In the genomic region with DNA sequence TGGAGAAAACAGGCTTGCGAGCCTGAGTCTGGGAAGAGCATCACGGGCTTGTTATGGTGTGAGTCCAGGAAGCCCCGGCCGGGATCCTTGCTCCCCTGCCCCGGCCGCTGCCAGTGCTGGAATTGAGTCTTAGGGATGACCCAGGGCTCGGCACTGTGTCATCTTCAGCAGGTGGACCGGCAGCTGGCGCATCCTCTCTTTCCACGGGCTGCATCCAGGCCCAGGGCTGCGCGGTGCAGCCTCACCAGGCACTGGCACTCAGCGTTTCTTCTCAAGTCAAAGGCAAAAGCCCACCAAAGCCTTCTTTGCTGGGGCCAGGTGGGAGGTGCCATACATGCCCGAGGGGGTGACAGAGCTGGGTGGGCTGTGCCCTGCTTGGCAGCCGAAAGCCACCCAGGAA, we compare ENCODE assay signal across 22 cellular contexts. TPM values are rescaled to one million over a fixed set of nuclear protein-coding genes. Genes with fewer than 3 reads are reported as not detected.
A peak's percentile ranks its signal among the peaks of the same experiment; 100 is the strongest.
DNase-seq lines count a peak whose midpoint lies in the region; ATAC-seq and TF ChIP-seq lines count a peak whose summit lies in the region.
"Had no signal": no experiment of that assay in that cellular context is flagged by ENCODE, and none has a peak within 500 bp of the region (broad histone marks: within the 10 kb centered on the region; RNA-seq: fewer than 3 reads in every experiment).

No MANE protein-coding gene starts in this region.

- H2AFZ ChIP-seq in smooth muscle cell (ENCODE audit: low read depth) (no peak overlapping the region), OCI-LY7 (ENCODE audit: low read length) (no peak overlapping the region)
- H2AFZ ChIP-seq: GM23338 had no signal

- H3K9me3 Mint-ChIP-seq in chondrocyte (ENCODE audit: low read depth) = no peaks in the 10 kb centered on the region
- no peaks in the 10 kb centered on the region for H3K9me3 Mint-ChIP-seq in stimulated activated effector memory CD8-positive, alpha-beta T cell treated with anti-CD3 and anti-CD28 coated beads, Interleukin-12 subunit alpha, Interleukin-12 subunit beta, amount 100 ng/mL, for 72 hours
- H3K9me3 Mint-ChIP-seq: CD4-positive, alpha-beta memory T cell had no signal

- no peak overlapping the region for H3K4me3 Mint-ChIP-seq in chondrocyte (ENCODE audit: unreplicated experiment)
- no peak overlapping the region for H3K4me3 Mint-ChIP-seq in stimulated activated effector memory CD8-positive, alpha-beta T cell treated with anti-CD3 and anti-CD28 coated beads, Interleukin-12 subunit alpha, Interleukin-12 subunit beta, amount 100 ng/mL, for 72 hours
- H3K4me3 Mint-ChIP-seq: CD4-positive, alpha-beta memory T cell; GM23338 had no signal

- no peak for TF ChIP-seq CTCF in heart right ventricle (IDR thresholded peaks at IDR 0.05)
- no peak for TF ChIP-seq CTCF in chondrocyte (IDR thresholded peaks at IDR 0.05)
- TF ChIP-seq CTCF in mucosa of descending colon (IDR thresholded peaks at IDR 0.05) = no peak
- no peak for TF ChIP-seq CTCF in smooth muscle cell (IDR thresholded peaks at IDR 0.05; ENCODE audit: borderline replicate concordance, insufficient read depth, poor library complexity, severe bottlenecking)
- no peak for TF ChIP-seq CTCF in OCI-LY7 (conservative IDR thresholded peaks at IDR 0.05; ENCODE audit: low read length)

- peaks cover 0 to 17% (median 0%) of the 10 kb centered on the region in 9 donors for H3K36me3 ChIP-seq in heart right ventricle
- no peaks in the 10 kb centered on the region for H3K36me3 ChIP-seq in mucosa of descending colon (ENCODE audit: low read depth)
- peaks cover 12% of the 10 kb centered on the region for H3K36me3 ChIP-seq in smooth muscle cell (ENCODE audit: low read depth)
- no peaks in the 10 kb centered on the region for H3K36me3 ChIP-seq in OCI-LY7 (ENCODE audit: insufficient read depth, low read length)

- no peaks in the 10 kb centered on the region for H3K9me2 ChIP-seq in OCI-LY7 (ENCODE audit: insufficient read depth, low read length)

- H3K27ac Mint-ChIP-seq in chondrocyte (ENCODE audit: unreplicated experiment) = no peak overlapping the region
- H3K27ac Mint-ChIP-seq in stimulated activated effector memory CD8-positive, alpha-beta T cell treated with anti-CD3 and anti-CD28 coated beads, Interleukin-12 subunit alpha, Interleukin-12 subunit beta, amount 100 ng/mL, for 72 hours = no peak overlapping the region
- H3K27ac Mint-ChIP-seq: CD4-positive, alpha-beta memory T cell; GM23338 had no signal

- POLR2A ChIA-PET in OCI-LY7 (lab: Charles Lee) = no interaction called here

- H3K27me3 Mint-ChIP-seq in chondrocyte (ENCODE audit: low read depth) = no peaks in the 10 kb centered on the region

- H3K27ac ChIP-seq in heart right ventricle (no peak overlapping the region), smooth muscle cell (ENCODE audit: low read depth) (peak overlapping the region; percentile 96), OCI-LY7 (ENCODE audit: low read depth, low read length, poor library complexity, severe bottlenecking) (no peak overlapping the region)
- H3K27ac ChIP-seq: BLaER1 treated with 17β-estradiol and CSF1 and Interleukin-3, amounts not matched to agents 10 nM and 100 nM; HL-60 had no signal

- H3K36me3 Mint-ChIP-seq in chondrocyte (ENCODE audit: low read depth) = peaks cover 24% of the 10 kb centered on the region
- no peaks in the 10 kb centered on the region for H3K36me3 Mint-ChIP-seq in stimulated activated effector memory CD8-positive, alpha-beta T cell treated with anti-CD3 and anti-CD28 coated beads, Interleukin-12 subunit alpha, Interleukin-12 subunit beta, amount 100 ng/mL, for 72 hours
- H3K36me3 Mint-ChIP-seq: CD4-positive, alpha-beta memory T cell had no signal

- no peak overlapping the region for H3K9ac ChIP-seq in smooth muscle cell (ENCODE audit: low read depth)
- H3K9ac ChIP-seq: BLaER1 treated with 17β-estradiol and CSF1 and Interleukin-3, amounts not matched to agents 10 nM and 100 nM had no signal

- ATAC-seq in Right ventricle myocardium superior (ENCODE audit: poor library complexity) (no peak), heart right ventricle (no peak), mucosa of descending colon (no peak)
- no peak for ATAC-seq in stimulated activated effector memory CD8-positive, alpha-beta T cell treated with anti-CD3 and anti-CD28 coated beads, Interleukin-12 subunit alpha, Interleukin-12 subunit beta, amount 100 ng/mL, for 72 hours
- ATAC-seq in activated CD4-positive, CD25-positive, alpha-beta regulatory T cell treated with anti-CD3 and anti-CD28 coated beads, Interleukin-2, amount 50 U/mL, for 24 hours = no peak
- ATAC-seq: HCT116 had no signal

- CTCF ChIA-PET in OCI-LY7 (lab: Charles Lee; ENCODE audit: unreplicated experiment) = no interaction called here

- H3K4me2 ChIP-seq in smooth muscle cell (no peak overlapping the region), OCI-LY7 (ENCODE audit: low read length) (no peak overlapping the region)
- H3K4me2 ChIP-seq: BLaER1 treated with 17β-estradiol and CSF1 and Interleukin-3, amounts not matched to agents 10 nM and 100 nM; GM23338 had no signal

- intact Hi-C loops in Right ventricle myocardium superior (cut with DNase I) (loop anchor here (5.0 kb wide), 1 partner anchor 236 kb away; no protein-coding TSS in a partner anchor), heart right ventricle (cut with DNase I) (loop anchor here in 2 of 10 donors (5.0 kb wide), 2 partner anchors 41 to 654 kb away; no protein-coding TSS in a partner anchor), mucosa of descending colon (cut with DNase I, micrococcal nuclease) (no loop called here), OCI-LY7 (cut with micrococcal nuclease; ENCODE audit: unreplicated experiment) (no loop called here)

- H3K4me1 ChIP-seq in heart right ventricle (peaks cover 0 to 38% (median 15%) of the 10 kb centered on the region in 9 donors), mucosa of descending colon (ENCODE audit: low read depth) (no peaks in the 10 kb centered on the region), smooth muscle cell (ENCODE audit: low read depth) (peaks cover 4% of the 10 kb centered on the region), OCI-LY7 (ENCODE audit: insufficient read depth, low read length, poor library complexity, severe bottlenecking) (no peaks in the 10 kb centered on the region)

- H4K20me1 ChIP-seq in smooth muscle cell (ENCODE audit: low read depth) (peaks cover 100% of the 10 kb centered on the region), OCI-LY7 (ENCODE audit: insufficient read depth, low read length) (no peaks in the 10 kb centered on the region)

- H3K4me1 Mint-ChIP-seq in chondrocyte (ENCODE audit: low read depth) = peaks cover 37% of the 10 kb centered on the region
- H3K4me1 Mint-ChIP-seq in stimulated activated effector memory CD8-positive, alpha-beta T cell treated with anti-CD3 and anti-CD28 coated beads, Interleukin-12 subunit alpha, Interleukin-12 subunit beta, amount 100 ng/mL, for 72 hours = no peaks in the 10 kb centered on the region

- H3F3A ChIP-seq in smooth muscle cell (ENCODE audit: low read depth) = peaks cover 82% of the 10 kb centered on the region

- no TSS peak for BruUV-seq in OCI-LY7 (replicated peaks; lab: Mats Ljungman, UMichigan)

- H3K27me3 ChIP-seq in heart right ventricle (no peaks in the 10 kb centered on the region), smooth muscle cell (ENCODE audit: low read depth) (no peaks in the 10 kb centered on the region)

- peaks cover 100% of the 10 kb centered on the region for H3K79me2 ChIP-seq in smooth muscle cell (ENCODE audit: low read depth)
- H3K79me2 ChIP-seq in OCI-LY7 (ENCODE audit: insufficient read depth, low read depth, low read length) = no peaks in the 10 kb centered on the region

- H3K9me3 ChIP-seq in heart right ventricle (no peaks in the 10 kb centered on the region), mucosa of descending colon (no peaks in the 10 kb centered on the region), smooth muscle cell (replicated peaks; ENCODE audit: low read depth) (no peaks in the 10 kb centered on the region), OCI-LY7 (ENCODE audit: low read length) (no peaks in the 10 kb centered on the region)

- 94 to 96% methylated on average over 15 of the region's 15 CpGs for WGBS in heart right ventricle, 2 donors
- WGBS in smooth muscle cell (ENCODE audit: low lambda C conversion rate) = 98% methylated on average over 15 of the region's 15 CpGs

- peak; percentile 33 for DNase-seq in Right ventricle myocardium superior
- DNase-seq in heart right ventricle = no peak
- peak; percentile 65 for DNase-seq in chondrocyte (ENCODE audit: low spot score)
- peak in 2 of 3 donors; percentile 18 to 34 for DNase-seq in mucosa of descending colon
- no peak for DNase-seq in smooth muscle cell (lab: John Stamatoyannopoulos, UW; ENCODE audit: unreplicated experiment)
- DNase-seq in stimulated activated effector memory CD8-positive, alpha-beta T cell treated with anti-CD3 and anti-CD28 coated beads, Interleukin-12 subunit alpha, Interleukin-12 subunit beta, amount 100 ng/mL, for 72 hours (ENCODE audit: low spot score in 2 of 2) = no peak
- DNase-seq in OCI-LY7 (ENCODE audit: low spot score) = no peak
- DNase-seq: 8988T; CD4-positive, alpha-beta memory T cell; KG1; NCI-H1092; NCI-H1436; NCI-H1930; NCI-H226; NCI-H510A treated with DMSO at 0.1 percent for 48 hours; NCI-H748 treated with DMSO at 0.1 percent for 48 hours had no signal

- H3K4me3 ChIP-seq in heart right ventricle (no peak overlapping the region), mucosa of descending colon (no peak overlapping the region), smooth muscle cell (no peak overlapping the region), OCI-LY7 (ENCODE audit: low read depth, low read length, poor library complexity, severe bottlenecking) (no peak overlapping the region)
- H3K4me3 ChIP-seq: BLaER1 treated with 17β-estradiol and CSF1 and Interleukin-3, amounts not matched to agents 10 nM and 100 nM; GM23338 had no signal

RNA-seq across cellular contexts. Expression of gene COL5A1, which starts 46.6 kb away (rescaled TPM):
- total RNA-seq in Right ventricle myocardium superior = 12.7 TPM
- total RNA-seq in heart right ventricle = 10 to 100 TPM in 7 of 10 donors, 1 to 10 TPM in 3; 8.1 to 60.0 (median 12.2) TPM
- polyA plus RNA-seq in heart right ventricle = 10 to 100 TPM; 13.8 to 19.7 TPM
- 2,235 to 2,410 TPM (median 2,315 TPM) in 3 replicates for total RNA-seq in chondrocyte
- total RNA-seq in mucosa of descending colon = 10 to 100 TPM in 2 of 3 donors, 1 to 10 TPM in 1; 8.6 to 62.3 (median 22.2) TPM
- 1,084 and 1,167 TPM in 2 replicates for total RNA-seq in smooth muscle cell
- polyA plus RNA-seq in smooth muscle cell = 1,100 and 1,443 TPM in 2 replicates
- total RNA-seq in OCI-LY7 (2014; rRNA removed; shearing (Covaris generic)) = 10.2 and 12.2 TPM in 2 replicates
- 15.9 and 28.6 TPM in 2 replicates for total RNA-seq in OCI-LY7 (2022)
- total RNA-seq: SK-MEL-5 had no signal

Comparison
In these comparisons a context has a peak if more than half of its experiments do, and no peak if none do; other contexts are left out.
1. DNase-seq: peak in Right ventricle myocardium superior (single experiment), chondrocyte (single experiment) and mucosa of descending colon (2 of 3); none in heart right ventricle (0 of 2), smooth muscle cell (single experiment), stimulated activated effector memory CD8-positive, alpha-beta T cell treated with anti-CD3 and anti-CD28 coated beads, Interleukin-12 subunit alpha, Interleukin-12 subunit beta, amount 100 ng/mL, for 72 hours (0 of 2) and OCI-LY7 (single experiment).
2. RNA of gene COL5A1, which starts 46.6 kb away (total RNA-seq): 2,235 to 2,410 TPM in chondrocyte and 1,084 to 1,167 TPM in smooth muscle cell; 10.2 to 28.6 TPM in OCI-LY7, 8.6 to 62.3 TPM in mucosa of descending colon, 8.1 to 60.0 TPM in heart right ventricle and 12.7 TPM in Right ventricle myocardium superior (single experiment); every median in the first group is over 10 times any median in the second.